In the genomic region with DNA sequence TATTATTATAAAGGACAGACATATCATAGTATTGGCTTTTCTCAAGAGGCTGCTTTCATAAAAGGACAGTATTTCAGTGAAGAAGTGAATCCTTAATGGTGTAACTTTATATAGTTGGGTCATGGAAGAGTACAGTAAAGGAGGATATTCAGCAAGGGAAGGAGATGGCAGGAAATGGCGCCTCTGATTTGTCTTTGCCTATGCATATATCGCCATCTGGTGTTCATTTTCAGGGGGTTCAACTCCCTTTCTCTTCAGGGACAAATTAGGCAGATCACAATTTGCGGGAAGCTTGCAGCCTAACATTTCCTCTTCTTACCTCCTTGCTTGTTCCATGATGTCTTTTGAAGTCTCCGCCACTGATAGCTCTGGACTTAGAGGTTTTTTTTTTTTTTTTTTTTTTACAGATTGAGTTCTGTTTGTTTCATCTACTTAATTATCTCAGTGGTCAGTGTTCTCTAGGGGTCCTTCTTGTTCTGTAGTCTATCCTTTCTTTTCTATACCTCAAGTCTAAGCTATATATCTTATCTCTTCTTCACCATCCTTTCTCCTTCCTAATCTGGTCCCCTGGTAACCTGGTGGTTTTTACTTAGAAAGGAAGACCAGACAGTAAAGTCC, we compare ENCODE assay signal across 1 cellular context.
TF ChIP-seq lines count a peak whose summit lies in the region.

No MANE protein-coding gene starts in this region.

TF ChIP-seq in K562, 482 proteins besides CTCF, POLR2A, EP300 and RAD21 (continued from another document and continues in another):
- TF ChIP-seq FOXJ3 (CRISPR knock-in tag; IDR thresholded peaks at IDR 0.05) (no peak), BCL6 (CRISPR knock-in tag; IDR thresholded peaks at IDR 0.05) (no peak), DDX20 (tag; IDR thresholded peaks at IDR 0.05; ENCODE audit: low read depth) (no peak), SREBF2 (CRISPR knock-in tag; IDR thresholded peaks at IDR 0.05) (no peak), FOS (IDR thresholded peaks at IDR 0.05; ENCODE audit: extremely low read depth, insufficient read length) (no peak), SRSF9 (IDR thresholded peaks at IDR 0.05; ENCODE audit: borderline replicate concordance, low read depth, low read length) (no peak), ZNF785 (CRISPR knock-in tag; IDR thresholded peaks at IDR 0.05) (no peak), ZNF583 (CRISPR knock-in tag; IDR thresholded peaks at IDR 0.05) (no peak), SUPT5H (IDR thresholded peaks at IDR 0.05) (no peak), KLF16 (IDR thresholded peaks at IDR 0.05) (0 out of 2 replicates have a peak, but pooled peaks have one; percentile 21), ZNF766 (CRISPR knock-in tag; conservative IDR thresholded peaks at IDR 0.05) (no peak), MYC (IDR thresholded peaks at IDR 0.05; ENCODE audit: low read depth, low read length) (no peak), MYC (CRISPR knock-in tag; IDR thresholded peaks at IDR 0.05; ENCODE audit: borderline replicate concordance, low read depth) (no peak), ETS2 (tag; IDR thresholded peaks at IDR 0.05; ENCODE audit: borderline replicate concordance, poor library complexity, severe bottlenecking) (no peak), NONO (IDR thresholded peaks at IDR 0.05; ENCODE audit: low read depth in 2 of 2, low read length in 1 of 2) (no peak), ZFPM2 (CRISPR knock-in tag; IDR thresholded peaks at IDR 0.05) (no peak), HDGF (IDR thresholded peaks at IDR 0.05) (0 out of 2 replicates have a peak, but pooled peaks have one; percentile 23), NFIC (IDR thresholded peaks at IDR 0.05) (peak; percentile 11; the same call in 1 of the 2 replicates), YY1 (IDR thresholded peaks at IDR 0.05; ENCODE audit: borderline replicate concordance in 1 of 3, control insufficient read depth in 1 of 3, extremely low read depth in 1 of 3, insufficient read depth in 3 of 3, insufficient read length in 1 of 3, insufficient replicate concordance in 2 of 3, low read depth in 1 of 3, low read length in 2 of 3) (peak; percentile 23 to 91 (median 40)), SIX5 (IDR thresholded peaks at IDR 0.05; ENCODE audit: borderline replicate concordance in 1 of 2, insufficient read depth in 1 of 2, low read depth in 1 of 2, low read length in 2 of 2) (no peak), GABPB1 (CRISPR knock-in tag; IDR thresholded peaks at IDR 0.05) (no peak), POLR2AphosphoS2 (IDR thresholded peaks at IDR 0.05; ENCODE audit: low read length) (no peak), BMI1 (IDR thresholded peaks at IDR 0.05; ENCODE audit: low read length) (no peak), L3MBTL2 (IDR thresholded peaks at IDR 0.05) (no peak), PPARD (CRISPR knock-in tag; IDR thresholded peaks at IDR 0.05) (no peak), KAT8 (IDR thresholded peaks at IDR 0.05; ENCODE audit: low read depth) (peak; percentile 84; the same call in 1 of the 2 replicates), DACH1 (IDR thresholded peaks at IDR 0.05; ENCODE audit: partially characterized antibody) (no peak), NUFIP1 (IDR thresholded peaks at IDR 0.05; ENCODE audit: partially characterized antibody) (no peak), ARID2 (IDR thresholded peaks at IDR 0.05) (peak; percentile 67; the same call in 1 of the 2 replicates), ZNF133 (CRISPR knock-in tag; IDR thresholded peaks at IDR 0.05) (no peak), ZNF23 (CRISPR knock-in tag; IDR thresholded peaks at IDR 0.05) (no peak), CBX3 (IDR thresholded peaks at IDR 0.05; ENCODE audit: borderline replicate concordance in 1 of 2, low read length in 2 of 2) (no peak), RFX7 (CRISPR knock-in tag; IDR thresholded peaks at IDR 0.05) (no peak), NCOR1 (IDR thresholded peaks at IDR 0.05) (peak; percentile 6; the same call in 1 of the 2 replicates), LARP7 (IDR thresholded peaks at IDR 0.05) (peak; percentile 31; the same call in 1 of the 2 replicates), TEAD4 (IDR thresholded peaks at IDR 0.05; ENCODE audit: low read length) (peak; percentile 20; the same call in 1 of the 2 replicates), TEAD4 (CRISPR knock-in tag; IDR thresholded peaks at IDR 0.05; ENCODE audit: borderline replicate concordance) (no peak), CC2D1A (IDR thresholded peaks at IDR 0.05) (peak; percentile 69), SAP30 (IDR thresholded peaks at IDR 0.05; ENCODE audit: borderline replicate concordance, insufficient read depth, low read depth, low read length, poor library complexity, severe bottlenecking) (no peak)
- TF ChIP-seq, protein P1, sequence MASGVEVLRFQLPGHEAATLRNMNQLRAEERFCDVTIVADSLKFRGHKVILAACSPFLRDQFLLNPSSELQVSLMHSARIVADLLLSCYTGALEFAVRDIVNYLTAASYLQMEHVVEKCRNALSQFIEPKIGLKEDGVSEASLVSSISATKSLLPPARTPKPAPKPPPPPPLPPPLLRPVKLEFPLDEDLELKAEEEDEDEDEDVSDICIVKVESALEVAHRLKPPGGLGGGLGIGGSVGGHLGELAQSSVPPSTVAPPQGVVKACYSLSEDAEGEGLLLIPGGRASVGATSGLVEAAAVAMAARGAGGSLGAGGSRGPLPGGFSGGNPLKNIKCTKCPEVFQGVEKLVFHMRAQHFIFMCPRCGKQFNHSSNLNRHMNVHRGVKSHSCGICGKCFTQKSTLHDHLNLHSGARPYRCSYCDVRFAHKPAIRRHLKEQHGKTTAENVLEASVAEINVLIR (CRISPR knock-in tag; IDR thresholded peaks at IDR 0.05) = no peak
- TF ChIP-seq, protein P2, sequence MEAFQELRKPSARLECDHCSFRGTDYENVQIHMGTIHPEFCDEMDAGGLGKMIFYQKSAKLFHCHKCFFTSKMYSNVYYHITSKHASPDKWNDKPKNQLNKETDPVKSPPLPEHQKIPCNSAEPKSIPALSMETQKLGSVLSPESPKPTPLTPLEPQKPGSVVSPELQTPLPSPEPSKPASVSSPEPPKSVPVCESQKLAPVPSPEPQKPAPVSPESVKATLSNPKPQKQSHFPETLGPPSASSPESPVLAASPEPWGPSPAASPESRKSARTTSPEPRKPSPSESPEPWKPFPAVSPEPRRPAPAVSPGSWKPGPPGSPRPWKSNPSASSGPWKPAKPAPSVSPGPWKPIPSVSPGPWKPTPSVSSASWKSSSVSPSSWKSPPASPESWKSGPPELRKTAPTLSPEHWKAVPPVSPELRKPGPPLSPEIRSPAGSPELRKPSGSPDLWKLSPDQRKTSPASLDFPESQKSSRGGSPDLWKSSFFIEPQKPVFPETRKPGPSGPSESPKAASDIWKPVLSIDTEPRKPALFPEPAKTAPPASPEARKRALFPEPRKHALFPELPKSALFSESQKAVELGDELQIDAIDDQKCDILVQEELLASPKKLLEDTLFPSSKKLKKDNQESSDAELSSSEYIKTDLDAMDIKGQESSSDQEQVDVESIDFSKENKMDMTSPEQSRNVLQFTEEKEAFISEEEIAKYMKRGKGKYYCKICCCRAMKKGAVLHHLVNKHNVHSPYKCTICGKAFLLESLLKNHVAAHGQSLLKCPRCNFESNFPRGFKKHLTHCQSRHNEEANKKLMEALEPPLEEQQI (IDR thresholded peaks at IDR 0.05) = no peak
- TF ChIP-seq, protein P3, sequence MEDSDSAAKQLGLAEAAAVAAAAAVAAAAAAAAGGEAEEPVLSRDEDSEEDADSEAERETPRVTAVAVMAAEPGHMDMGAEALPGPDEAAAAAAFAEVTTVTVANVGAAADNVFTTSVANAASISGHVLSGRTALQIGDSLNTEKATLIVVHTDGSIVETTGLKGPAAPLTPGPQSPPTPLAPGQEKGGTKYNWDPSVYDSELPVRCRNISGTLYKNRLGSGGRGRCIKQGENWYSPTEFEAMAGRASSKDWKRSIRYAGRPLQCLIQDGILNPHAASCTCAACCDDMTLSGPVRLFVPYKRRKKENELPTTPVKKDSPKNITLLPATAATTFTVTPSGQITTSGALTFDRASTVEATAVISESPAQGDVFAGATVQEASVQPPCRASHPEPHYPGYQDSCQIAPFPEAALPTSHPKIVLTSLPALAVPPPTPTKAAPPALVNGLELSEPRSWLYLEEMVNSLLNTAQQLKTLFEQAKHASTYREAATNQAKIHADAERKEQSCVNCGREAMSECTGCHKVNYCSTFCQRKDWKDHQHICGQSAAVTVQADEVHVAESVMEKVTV (CRISPR knock-in tag; IDR thresholded peaks at IDR 0.05) = peak; percentile 95
- TF ChIP-seq, protein P4, sequence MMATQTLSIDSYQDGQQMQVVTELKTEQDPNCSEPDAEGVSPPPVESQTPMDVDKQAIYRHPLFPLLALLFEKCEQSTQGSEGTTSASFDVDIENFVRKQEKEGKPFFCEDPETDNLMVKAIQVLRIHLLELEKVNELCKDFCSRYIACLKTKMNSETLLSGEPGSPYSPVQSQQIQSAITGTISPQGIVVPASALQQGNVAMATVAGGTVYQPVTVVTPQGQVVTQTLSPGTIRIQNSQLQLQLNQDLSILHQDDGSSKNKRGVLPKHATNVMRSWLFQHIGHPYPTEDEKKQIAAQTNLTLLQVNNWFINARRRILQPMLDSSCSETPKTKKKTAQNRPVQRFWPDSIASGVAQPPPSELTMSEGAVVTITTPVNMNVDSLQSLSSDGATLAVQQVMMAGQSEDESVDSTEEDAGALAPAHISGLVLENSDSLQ (IDR thresholded peaks at IDR 0.05) = no peak
- TF ChIP-seq, protein P5, sequence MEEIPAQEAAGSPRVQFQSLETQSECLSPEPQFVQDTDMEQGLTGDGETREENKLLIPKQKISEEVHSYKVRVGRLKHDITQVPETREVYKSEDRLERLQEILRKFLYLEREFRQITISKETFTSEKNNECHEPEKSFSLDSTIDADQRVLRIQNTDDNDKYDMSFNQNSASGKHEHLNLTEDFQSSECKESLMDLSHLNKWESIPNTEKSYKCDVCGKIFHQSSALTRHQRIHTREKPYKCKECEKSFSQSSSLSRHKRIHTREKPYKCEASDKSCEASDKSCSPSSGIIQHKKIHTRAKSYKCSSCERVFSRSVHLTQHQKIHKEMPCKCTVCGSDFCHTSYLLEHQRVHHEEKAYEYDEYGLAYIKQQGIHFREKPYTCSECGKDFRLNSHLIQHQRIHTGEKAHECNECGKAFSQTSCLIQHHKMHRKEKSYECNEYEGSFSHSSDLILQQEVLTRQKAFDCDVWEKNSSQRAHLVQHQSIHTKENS (CRISPR knock-in tag; IDR thresholded peaks at IDR 0.05) = no peak
- TF ChIP-seq, protein P6, sequence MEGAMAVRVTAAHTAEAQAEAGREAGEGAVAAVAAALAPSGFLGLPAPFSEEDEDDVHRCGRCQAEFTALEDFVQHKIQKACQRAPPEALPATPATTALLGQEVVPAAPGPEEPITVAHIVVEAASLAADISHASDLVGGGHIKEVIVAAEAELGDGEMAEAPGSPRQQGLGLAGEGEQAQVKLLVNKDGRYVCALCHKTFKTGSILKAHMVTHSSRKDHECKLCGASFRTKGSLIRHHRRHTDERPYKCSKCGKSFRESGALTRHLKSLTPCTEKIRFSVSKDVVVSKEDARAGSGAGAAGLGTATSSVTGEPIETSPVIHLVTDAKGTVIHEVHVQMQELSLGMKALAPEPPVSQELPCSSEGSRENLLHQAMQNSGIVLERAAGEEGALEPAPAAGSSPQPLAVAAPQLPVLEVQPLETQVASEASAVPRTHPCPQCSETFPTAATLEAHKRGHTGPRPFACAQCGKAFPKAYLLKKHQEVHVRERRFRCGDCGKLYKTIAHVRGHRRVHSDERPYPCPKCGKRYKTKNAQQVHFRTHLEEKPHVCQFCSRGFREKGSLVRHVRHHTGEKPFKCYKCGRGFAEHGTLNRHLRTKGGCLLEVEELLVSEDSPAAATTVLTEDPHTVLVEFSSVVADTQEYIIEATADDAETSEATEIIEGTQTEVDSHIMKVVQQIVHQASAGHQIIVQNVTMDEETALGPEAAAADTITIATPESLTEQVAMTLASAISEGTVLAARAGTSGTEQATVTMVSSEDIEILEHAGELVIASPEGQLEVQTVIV (CRISPR knock-in tag; IDR thresholded peaks at IDR 0.05; ENCODE audit: borderline replicate concordance) = no peak
- TF ChIP-seq, protein P7, sequence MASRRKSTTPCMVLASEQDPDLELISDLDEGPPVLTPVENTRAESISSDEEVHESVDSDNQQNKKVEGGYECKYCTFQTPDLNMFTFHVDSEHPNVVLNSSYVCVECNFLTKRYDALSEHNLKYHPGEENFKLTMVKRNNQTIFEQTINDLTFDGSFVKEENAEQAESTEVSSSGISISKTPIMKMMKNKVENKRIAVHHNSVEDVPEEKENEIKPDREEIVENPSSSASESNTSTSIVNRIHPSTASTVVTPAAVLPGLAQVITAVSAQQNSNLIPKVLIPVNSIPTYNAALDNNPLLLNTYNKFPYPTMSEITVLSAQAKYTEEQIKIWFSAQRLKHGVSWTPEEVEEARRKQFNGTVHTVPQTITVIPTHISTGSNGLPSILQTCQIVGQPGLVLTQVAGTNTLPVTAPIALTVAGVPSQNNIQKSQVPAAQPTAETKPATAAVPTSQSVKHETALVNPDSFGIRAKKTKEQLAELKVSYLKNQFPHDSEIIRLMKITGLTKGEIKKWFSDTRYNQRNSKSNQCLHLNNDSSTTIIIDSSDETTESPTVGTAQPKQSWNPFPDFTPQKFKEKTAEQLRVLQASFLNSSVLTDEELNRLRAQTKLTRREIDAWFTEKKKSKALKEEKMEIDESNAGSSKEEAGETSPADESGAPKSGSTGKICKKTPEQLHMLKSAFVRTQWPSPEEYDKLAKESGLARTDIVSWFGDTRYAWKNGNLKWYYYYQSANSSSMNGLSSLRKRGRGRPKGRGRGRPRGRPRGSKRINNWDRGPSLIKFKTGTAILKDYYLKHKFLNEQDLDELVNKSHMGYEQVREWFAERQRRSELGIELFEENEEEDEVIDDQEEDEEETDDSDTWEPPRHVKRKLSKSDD (conservative IDR thresholded peaks at IDR 0.05; ENCODE audit: low read length) = no peak
- TF ChIP-seq, protein P8, sequence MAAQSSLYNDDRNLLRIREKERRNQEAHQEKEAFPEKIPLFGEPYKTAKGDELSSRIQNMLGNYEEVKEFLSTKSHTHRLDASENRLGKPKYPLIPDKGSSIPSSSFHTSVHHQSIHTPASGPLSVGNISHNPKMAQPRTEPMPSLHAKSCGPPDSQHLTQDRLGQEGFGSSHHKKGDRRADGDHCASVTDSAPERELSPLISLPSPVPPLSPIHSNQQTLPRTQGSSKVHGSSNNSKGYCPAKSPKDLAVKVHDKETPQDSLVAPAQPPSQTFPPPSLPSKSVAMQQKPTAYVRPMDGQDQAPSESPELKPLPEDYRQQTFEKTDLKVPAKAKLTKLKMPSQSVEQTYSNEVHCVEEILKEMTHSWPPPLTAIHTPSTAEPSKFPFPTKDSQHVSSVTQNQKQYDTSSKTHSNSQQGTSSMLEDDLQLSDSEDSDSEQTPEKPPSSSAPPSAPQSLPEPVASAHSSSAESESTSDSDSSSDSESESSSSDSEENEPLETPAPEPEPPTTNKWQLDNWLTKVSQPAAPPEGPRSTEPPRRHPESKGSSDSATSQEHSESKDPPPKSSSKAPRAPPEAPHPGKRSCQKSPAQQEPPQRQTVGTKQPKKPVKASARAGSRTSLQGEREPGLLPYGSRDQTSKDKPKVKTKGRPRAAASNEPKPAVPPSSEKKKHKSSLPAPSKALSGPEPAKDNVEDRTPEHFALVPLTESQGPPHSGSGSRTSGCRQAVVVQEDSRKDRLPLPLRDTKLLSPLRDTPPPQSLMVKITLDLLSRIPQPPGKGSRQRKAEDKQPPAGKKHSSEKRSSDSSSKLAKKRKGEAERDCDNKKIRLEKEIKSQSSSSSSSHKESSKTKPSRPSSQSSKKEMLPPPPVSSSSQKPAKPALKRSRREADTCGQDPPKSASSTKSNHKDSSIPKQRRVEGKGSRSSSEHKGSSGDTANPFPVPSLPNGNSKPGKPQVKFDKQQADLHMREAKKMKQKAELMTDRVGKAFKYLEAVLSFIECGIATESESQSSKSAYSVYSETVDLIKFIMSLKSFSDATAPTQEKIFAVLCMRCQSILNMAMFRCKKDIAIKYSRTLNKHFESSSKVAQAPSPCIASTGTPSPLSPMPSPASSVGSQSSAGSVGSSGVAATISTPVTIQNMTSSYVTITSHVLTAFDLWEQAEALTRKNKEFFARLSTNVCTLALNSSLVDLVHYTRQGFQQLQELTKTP (IDR thresholded peaks at IDR 0.05; ENCODE audit: low read depth in 1 of 2, partially characterized antibody in 2 of 2) = no peak
